ENCODE assay signal across 19 cellular contexts in genomic region chr2:29765711-29766110, GRCh38.
"Had no signal": no experiment of that assay in that cellular context is flagged by ENCODE, and none has a peak within 500 bp of the region (broad histone marks: within the 10 kb centered on the region; RNA-seq: fewer than 3 reads in every experiment).

No MANE protein-coding gene starts in this region.

- H2AFZ ChIP-seq: neural progenitor cell had no signal

- H3K36me3 ChIP-seq: adrenal gland, cardiac muscle cell, gastroesophageal sphincter, heart right ventricle, neural progenitor cell, suprapubic skin, transverse colon, uterus had no signal

- ATAC-seq: activated CD8-positive, alpha-beta T cell treated with anti-CD3 and anti-CD28 coated beads, Interleukin-2, amount 10 ng/mL, durations not matched to agents 7 days and 5 days; activated T-cell treated with anti-CD3 and anti-CD28 coated beads, Interleukin-2, amount 50 U/mL, for 72 hours; effector memory CD8-positive, alpha-beta T cell; gastroesophageal sphincter; heart right ventricle; naive thymus-derived CD4-positive, alpha-beta T cell; right cardiac atrium; stimulated activated naive CD8-positive, alpha-beta T cell treated with anti-CD3 and anti-CD28 coated beads, Interleukin-15, amount 100 ng/mL, for 72 hours had no signal

- H3K4me1 ChIP-seq: adrenal gland, gastroesophageal sphincter, heart right ventricle, suprapubic skin, transverse colon had no signal

- H3K9ac ChIP-seq: neural progenitor cell had no signal

- H3K27ac ChIP-seq: adrenal gland, cardiac muscle cell, gastroesophageal sphincter, heart right ventricle, neural progenitor cell, suprapubic skin, transverse colon, uterus had no signal

- DNase-seq: activated CD4-positive, alpha-beta T cell treated with anti-CD3 and anti-CD28 coated beads, Interleukin-2, amount 10 ng/mL, durations not matched to agents 7 days and 5 days; activated CD8-positive, alpha-beta T cell treated with anti-CD3 and anti-CD28 coated beads, Interleukin-2, amount 10 ng/mL, durations not matched to agents 7 days and 5 days; activated gamma-delta T cell; activated T-cell treated with anti-CD3 and anti-CD28 coated beads, Interleukin-2, amount 50 U/mL, for 72 hours; adrenal gland; effector memory CD8-positive, alpha-beta T cell; heart right ventricle; mesendoderm; naive thymus-derived CD4-positive, alpha-beta T cell; right cardiac atrium; stimulated activated CD4-positive, alpha-beta T cell treated with anti-CD3 and anti-CD28 coated beads, Interleukin-4, amount 100 ng/mL, for 1 hour; stimulated activated naive CD8-positive, alpha-beta T cell treated with anti-CD3 and anti-CD28 coated beads, Interleukin-15, amount 100 ng/mL, for 72 hours; transverse colon; uterus had no signal

- H3K9me3 ChIP-seq: adrenal gland, gastroesophageal sphincter, heart right ventricle, suprapubic skin, transverse colon, uterus had no signal

- H3K27me3 ChIP-seq: adrenal gland, cardiac muscle cell, gastroesophageal sphincter, neural progenitor cell, suprapubic skin, transverse colon, uterus had no signal

- H3K4me3 ChIP-seq: adrenal gland, cardiac muscle cell, gastroesophageal sphincter, heart right ventricle, neural progenitor cell, smooth muscle cell, suprapubic skin, transverse colon, uterus had no signal

- H3K4me2 ChIP-seq: neural progenitor cell, smooth muscle cell had no signal
